Comparison of ENCODE assay signal across 1 cellular context in genomic region chr1:43437031-43437973, GRCh38.
TF ChIP-seq lines count a peak whose summit lies in the region.

No MANE protein-coding gene starts in this region.

TF ChIP-seq in H1, 55 proteins besides CTCF, POLR2A, EP300 and RAD21:
- TF ChIP-seq SIX5 (IDR thresholded peaks at IDR 0.05; ENCODE audit: low read depth, low read length) = no peak
- no peak for TF ChIP-seq SIRT6 (IDR thresholded peaks at IDR 0.05; ENCODE audit: low read length)
- TF ChIP-seq HDAC6 (IDR thresholded peaks at IDR 0.05; ENCODE audit: low read depth, low read length) = no peak
- TF ChIP-seq ZNF274 (IDR thresholded peaks at IDR 0.05; ENCODE audit: borderline replicate concordance, extremely low read depth, low read length) = no peak
- TF ChIP-seq GABPA (IDR thresholded peaks at IDR 0.05; ENCODE audit: borderline replicate concordance, insufficient read depth, low read length) = no peak
- TF ChIP-seq KDM1A (IDR thresholded peaks at IDR 0.05; ENCODE audit: borderline replicate concordance, low read length) = no peak
- no peak for TF ChIP-seq JUN (IDR thresholded peaks at IDR 0.05; ENCODE audit: low read depth, low read length)
- TF ChIP-seq CREB1 (IDR thresholded peaks at IDR 0.05) = no peak
- no peak for TF ChIP-seq TAF7 (optimal IDR thresholded peaks at IDR 0.05; ENCODE audit: borderline replicate concordance, low read depth, low read length)
- TF ChIP-seq SIN3A (conservative IDR thresholded peaks at IDR 0.05 in 1 of 2, IDR thresholded peaks at IDR 0.05 in 1 of 2; ENCODE audit: low read depth in 1 of 2, low read length in 2 of 2) = no peak
- TF ChIP-seq USF2 (IDR thresholded peaks at IDR 0.05; ENCODE audit: low read length) = no peak
- TF ChIP-seq SP1 (IDR thresholded peaks at IDR 0.05; ENCODE audit: low read depth, low read length) = no peak
- no peak for TF ChIP-seq BCL11A (IDR thresholded peaks at IDR 0.05; ENCODE audit: low read depth in 2 of 2, low read length in 2 of 2)
- no peak for TF ChIP-seq CBX8 (IDR thresholded peaks at IDR 0.05; ENCODE audit: borderline replicate concordance, low read depth, low read length)
